ENCODE assay signal across 31 cellular contexts in the genomic region with DNA sequence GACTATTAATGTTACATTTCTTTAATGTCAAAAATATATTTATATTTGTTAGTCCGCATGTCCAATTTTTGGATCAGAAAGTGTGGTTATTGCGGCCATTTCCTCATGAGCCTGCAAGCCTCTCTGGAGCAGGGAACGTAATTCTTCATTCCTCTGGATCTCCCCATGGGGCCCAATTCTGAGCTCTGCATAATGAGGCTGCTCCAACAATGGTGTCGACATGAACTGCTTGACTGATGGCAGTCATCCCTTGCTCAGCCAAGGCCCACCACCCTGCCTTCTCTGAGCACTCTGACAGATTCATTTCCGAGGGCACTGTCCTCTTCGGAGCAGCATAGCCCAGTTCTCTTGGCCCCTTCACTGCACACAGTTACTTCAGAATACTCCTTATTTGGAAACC. TPM values are rescaled to one million over a fixed set of nuclear protein-coding genes. Genes with fewer than 3 reads are reported as not detected.
"Had no signal": no experiment of that assay in that cellular context is flagged by ENCODE, and none has a peak within 500 bp of the region (broad histone marks: within the 10 kb centered on the region; RNA-seq: fewer than 3 reads in every experiment).

No MANE protein-coding gene starts in this region.

- H3K4me3 Mint-ChIP-seq: endodermal cell; mesothelial cell of epicardium; naive B cell; natural killer cell treated with Interleukin-12 subunit alpha and Interleukin-12 subunit beta and Interleukin-15 and Interleukin-18, amount 100 ng/mL, for 72 hours; neural crest cell; stimulated activated effector memory CD8-positive, alpha-beta T cell treated with anti-CD3 and anti-CD28 coated beads, Interleukin-12 subunit alpha, Interleukin-12 subunit beta, amount 100 ng/mL, for 72 hours had no signal

- ATAC-seq: esophagus mucosa; gastrocnemius medialis; left cardiac atrium; left lung; mucosa of descending colon; natural killer cell treated with Interleukin-12 subunit alpha and Interleukin-12 subunit beta and Interleukin-15 and Interleukin-18, amount 100 ng/mL, for 72 hours; stimulated activated effector memory CD8-positive, alpha-beta T cell treated with anti-CD3 and anti-CD28 coated beads, Interleukin-12 subunit alpha, Interleukin-12 subunit beta, amount 100 ng/mL, for 72 hours had no signal

- H3K27ac ChIP-seq: gastrocnemius medialis, left lung, prostate gland, right atrium auricular region, sigmoid colon, stomach, suprapubic skin, thyroid gland had no signal

- H3K4me3 ChIP-seq: gastrocnemius medialis, left lung, mucosa of descending colon, prostate gland, right atrium auricular region, sigmoid colon, stomach, suprapubic skin, thyroid gland had no signal

- H3K9me3 ChIP-seq: gastrocnemius medialis, left lung, mucosa of descending colon, prostate gland, right atrium auricular region, sigmoid colon, stomach, suprapubic skin, thyroid gland had no signal

- H3K27ac Mint-ChIP-seq: endodermal cell; mesothelial cell of epicardium; naive B cell; natural killer cell treated with Interleukin-12 subunit alpha and Interleukin-12 subunit beta and Interleukin-15 and Interleukin-18, amount 100 ng/mL, for 72 hours; stimulated activated effector memory CD8-positive, alpha-beta T cell treated with anti-CD3 and anti-CD28 coated beads, Interleukin-12 subunit alpha, Interleukin-12 subunit beta, amount 100 ng/mL, for 72 hours had no signal

- H3K9me3 Mint-ChIP-seq: endodermal cell; mesothelial cell of epicardium; natural killer cell treated with Interleukin-12 subunit alpha and Interleukin-12 subunit beta and Interleukin-15 and Interleukin-18, amount 100 ng/mL, for 72 hours; neural crest cell; stimulated activated effector memory CD8-positive, alpha-beta T cell treated with anti-CD3 and anti-CD28 coated beads, Interleukin-12 subunit alpha, Interleukin-12 subunit beta, amount 100 ng/mL, for 72 hours had no signal

- H3K36me3 ChIP-seq: gastrocnemius medialis, left lung, prostate gland, right atrium auricular region, sigmoid colon, stomach, suprapubic skin, thyroid gland had no signal

- H3K4me1 ChIP-seq: gastrocnemius medialis, prostate gland, right atrium auricular region, sigmoid colon, stomach, suprapubic skin, thyroid gland had no signal

- H3K4me1 Mint-ChIP-seq: endodermal cell, naive B cell had no signal

- H3K27me3 ChIP-seq: gastrocnemius medialis, right atrium auricular region, thyroid gland had no signal

- DNase-seq: cerebellar nuclear complex; effector CD8-positive, alpha-beta T cell; endodermal cell; gastrocnemius medialis; head of caudate nucleus; kidney; left cardiac atrium; left lung; mesenchymal stem cell; mucosa of descending colon; naive B cell; sigmoid colon; stimulated activated CD4-positive, alpha-beta T cell treated with anti-CD3 and anti-CD28 coated beads, Interleukin-2, amount 100 ng/mL, for 24 hours; stimulated activated CD4-positive, alpha-beta T cell treated with anti-CD3 and anti-CD28 coated beads, Interleukin-4, amount 100 ng/mL, for 24 hours; stimulated activated naive CD4-positive, alpha-beta T cell treated with Interleukin-2 at 50 U/mL for 16 hours; stomach; thyroid gland; trophoblast cell had no signal

- H3K36me3 Mint-ChIP-seq: mesothelial cell of epicardium; naive B cell; natural killer cell treated with Interleukin-12 subunit alpha and Interleukin-12 subunit beta and Interleukin-15 and Interleukin-18, amount 100 ng/mL, for 72 hours; stimulated activated effector memory CD8-positive, alpha-beta T cell treated with anti-CD3 and anti-CD28 coated beads, Interleukin-12 subunit alpha, Interleukin-12 subunit beta, amount 100 ng/mL, for 72 hours had no signal

RNA-seq across cellular contexts. Expression of a gene that starts 3.1 kb away (rescaled TPM):
- total RNA-seq: endodermal cell; esophagus mucosa; glomerular endothelial cell; kidney; left lung; mesothelial cell of epicardium; natural killer cell treated with Interleukin-12 subunit alpha and Interleukin-12 subunit beta and Interleukin-15 and Interleukin-18, amount 100 ng/mL, for 72 hours; neural crest cell; osteocyte; stomach; urinary bladder had no signal

RNA-seq across cellular contexts. Expression of a gene that starts 19.9 kb away (rescaled TPM):
- total RNA-seq: endodermal cell; esophagus mucosa; gastrocnemius medialis; kidney; left cardiac atrium; left lung; lower leg skin; mesothelial cell of epicardium; mucosa of descending colon; natural killer cell treated with Interleukin-12 subunit alpha and Interleukin-12 subunit beta and Interleukin-15 and Interleukin-18, amount 100 ng/mL, for 72 hours; neural crest cell; osteocyte; prostate gland; right atrium auricular region; sigmoid colon; skeletal muscle tissue; stomach; suprapubic skin; thyroid gland; urinary bladder had no signal
- polyA plus RNA-seq: stomach, urinary bladder had no signal

RNA-seq across cellular contexts. Expression of a gene that starts 41.3 kb away (rescaled TPM):
- total RNA-seq: mesothelial cell of epicardium; natural killer cell treated with Interleukin-12 subunit alpha and Interleukin-12 subunit beta and Interleukin-15 and Interleukin-18, amount 100 ng/mL, for 72 hours had no signal
